24 cellular contexts compared by ENCODE assay signal in the genomic region with DNA sequence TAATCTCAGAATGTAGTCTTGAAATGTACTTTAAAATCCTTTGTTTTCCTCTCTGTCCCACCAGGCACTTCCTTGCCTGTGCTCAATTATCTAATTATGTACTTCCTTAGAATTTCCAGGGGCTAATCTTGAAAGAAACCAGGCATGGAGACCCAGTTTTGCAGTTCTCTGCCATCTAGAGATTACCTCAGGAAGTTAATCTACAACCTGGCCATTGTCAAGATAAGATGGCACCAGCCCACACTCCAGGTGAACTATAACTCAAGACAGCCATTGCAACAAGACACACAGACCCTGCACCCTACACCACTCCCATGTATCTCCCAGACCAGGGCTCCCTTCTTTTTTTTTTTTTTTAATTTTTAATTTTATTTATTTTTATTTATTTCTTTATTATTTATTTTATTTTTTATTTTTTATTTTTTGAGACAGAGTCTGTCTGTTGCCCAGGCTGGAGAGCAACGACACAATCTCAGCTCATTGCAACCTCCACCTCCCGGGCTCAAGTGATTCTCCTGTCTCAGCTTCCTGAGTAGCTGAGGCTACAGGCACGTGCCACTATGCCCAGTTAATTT.
DNase-seq lines count a peak whose midpoint lies in the region; ATAC-seq and TF ChIP-seq lines count a peak whose summit lies in the region.
"Had no signal": no experiment of that assay in that cellular context is flagged by ENCODE, and none has a peak within 500 bp of the region (broad histone marks: within the 10 kb centered on the region; RNA-seq: fewer than 3 reads in every experiment).

No MANE protein-coding gene starts in this region.

- H3K27me3 ChIP-seq in cardiac muscle cell (no peaks in the 10 kb centered on the region), left ventricle myocardium inferior (ENCODE audit: low read depth) (no peaks in the 10 kb centered on the region), mesendoderm (ENCODE audit: insufficient read depth, low read length, poor library complexity) (no peaks in the 10 kb centered on the region)
- H3K27me3 ChIP-seq: MG63, SJSA1 had no signal

- H3K23ac ChIP-seq in mesendoderm (ENCODE audit: low read length), result no peak overlapping the region

- peaks cover 3% of the 10 kb centered on the region; the same call in 1 of the 2 replicates for H3K27me3 Mint-ChIP-seq in WTC11 (ENCODE audit: low read depth)
- H3K27me3 Mint-ChIP-seq in T-cell, result no peaks in the 10 kb centered on the region
- H3K27me3 Mint-ChIP-seq: B cell had no signal

- H3K9me3 Mint-ChIP-seq in WTC11 (peaks cover 25% of the 10 kb centered on the region), T-cell (peaks cover 1 to 18% (median 8%) of the 10 kb centered on the region in 3 donors)

- no peak overlapping the region for H3K4ac ChIP-seq in mesendoderm (ENCODE audit: low read depth, low read length)

- CTCF ChIA-PET in WTC11 (lab: Charles Lee), result interaction anchor here (0.6 kb wide), 1 partner anchor 290 kb away, joined by 4 read pairs; no protein-coding TSS in a partner anchor
- CTCF ChIA-PET in T-cell (lab: Charles Lee), result no interaction called here

- no peaks in the 10 kb centered on the region for H3K9me3 ChIP-seq in cardiac muscle cell (ENCODE audit: low read depth)
- H3K9me3 ChIP-seq in left ventricle myocardium inferior (replicated peaks), result peaks cover 27% of the 10 kb centered on the region
- H3K9me3 ChIP-seq: MG63, SJSA1 had no signal

- no peak overlapping the region for H3K4me3 Mint-ChIP-seq in WTC11
- no peak overlapping the region for H3K4me3 Mint-ChIP-seq in T-cell
- H3K4me3 Mint-ChIP-seq: B cell; CD14-positive monocyte; CD8-positive, alpha-beta memory T cell had no signal

- H3K56ac ChIP-seq in mesendoderm (ENCODE audit: low read length), result peak overlapping the region; percentile 17

- peaks cover 11% of the 10 kb centered on the region for H3K4me1 ChIP-seq in cardiac muscle cell (ENCODE audit: low read depth)
- H3K4me1 ChIP-seq in left ventricle myocardium inferior, result no peaks in the 10 kb centered on the region
- H3K4me1 ChIP-seq in mesendoderm (ENCODE audit: control insufficient read depth, low read depth, low read length), result no peaks in the 10 kb centered on the region
- H3K4me1 ChIP-seq: SJSA1 had no signal

- H3K4me3 ChIP-seq in cardiac muscle cell, result no peak overlapping the region
- no peak overlapping the region for H3K4me3 ChIP-seq in left ventricle myocardium inferior
- no peak overlapping the region for H3K4me3 ChIP-seq in mesendoderm (ENCODE audit: low read length)
- H3K4me3 ChIP-seq: MG63, PC-9, SJSA1 had no signal

- no peak overlapping the region for H2AK5ac ChIP-seq in mesendoderm (ENCODE audit: low read length)

- in situ Hi-C loops in G401 (cut with HindIII; ENCODE audit: low sequenced_read_pairs), result no loop called here

- H4K8ac ChIP-seq in mesendoderm (ENCODE audit: low read depth, low read length), result no peak overlapping the region

- ATAC-seq in WTC11, result no peak
- ATAC-seq in T-cell (replicated peaks in 1 of 4), result no peak

- H2BK5ac ChIP-seq in mesendoderm (ENCODE audit: low read length), result no peak overlapping the region

- H2BK15ac ChIP-seq in mesendoderm (replicated peaks; ENCODE audit: low read depth), result peak overlapping the region; percentile 85

- H3K18ac ChIP-seq in mesendoderm (ENCODE audit: low read length), result peak overlapping the region; percentile 60

- H3K79me2 ChIP-seq in mesendoderm (ENCODE audit: control insufficient read depth, insufficient read depth, low read length), result no peaks in the 10 kb centered on the region

- H3K36me3 ChIP-seq in cardiac muscle cell (no peaks in the 10 kb centered on the region), left ventricle myocardium inferior (no peaks in the 10 kb centered on the region), mesendoderm (ENCODE audit: control insufficient read depth, insufficient read depth, low read length) (no peaks in the 10 kb centered on the region)
- H3K36me3 ChIP-seq: MG63, SJSA1 had no signal

- POLR2A ChIA-PET in WTC11 (lab: Charles Lee) (no interaction called here), T-cell (lab: Charles Lee) (no interaction called here)

- H3K4me2 ChIP-seq in mesendoderm (ENCODE audit: low read length), result no peak overlapping the region
- H3K4me2 ChIP-seq: PC-9 had no signal

- H3K27ac ChIP-seq in cardiac muscle cell (peak overlapping the region; percentile 79), left ventricle myocardium inferior (replicated peaks) (no peak overlapping the region), mesendoderm (ENCODE audit: low read depth, low read length) (no peak overlapping the region)
- H3K27ac ChIP-seq: 22Rv1, PC-9, SJSA1 had no signal

- H3K27ac Mint-ChIP-seq in WTC11 (no peak overlapping the region), T-cell (no peak overlapping the region)
- H3K27ac Mint-ChIP-seq: B cell; CD14-positive monocyte; CD8-positive, alpha-beta memory T cell had no signal

- no peak overlapping the region for H3K9ac ChIP-seq in mesendoderm (ENCODE audit: low read length)

- no peaks in the 10 kb centered on the region for H3K79me1 ChIP-seq in mesendoderm (ENCODE audit: low read length)

- DNase-seq in cardiac muscle cell (ENCODE audit: low read depth in 1 of 2, low spot score in 1 of 2) (peak in 1 of 2 donors; percentile 32), left ventricle myocardium inferior (no peak), WTC11 (ENCODE audit: low spot score) (no peak), mesendoderm (peak; percentile 84), T-cell (no peak), G401 (ENCODE audit: low spot score) (no peak), NCI-H1436 (lab: John Stamatoyannopoulos, UW) (no peak)
- DNase-seq: CD8-positive, alpha-beta memory T cell; DMS 273 treated with DMSO at 0.1 percent for 48 hours; DMS79 treated with DMSO at 0.1 percent for 48 hours; H7; KG1; MG63; NCI-H1694 treated with DMSO at 0.1 percent for 48 hours; NCI-H2081; NCI-H2227 treated with DMSO at 0.1 percent for 48 hours; NCI-H526 treated with DMSO at 0.1 percent for 48 hours; PC-9; Right ventricle myocardium superior; RPMI8226 had no signal

- 0 out of 2 replicates have a peak, but pooled peaks cover 2% of the 10 kb centered on the region for H3K4me1 Mint-ChIP-seq in WTC11
- no peaks in the 10 kb centered on the region for H3K4me1 Mint-ChIP-seq in T-cell
- H3K4me1 Mint-ChIP-seq: B cell; CD14-positive monocyte; CD8-positive, alpha-beta memory T cell had no signal

- TF ChIP-seq CTCF in cardiac muscle cell (IDR thresholded peaks at IDR 0.05; ENCODE audit: low read depth, low read length), result no peak
- no peak for TF ChIP-seq CTCF in left ventricle myocardium inferior (IDR thresholded peaks at IDR 0.05; ENCODE audit: borderline replicate concordance)
- no peak for TF ChIP-seq CTCF in WTC11 (IDR thresholded peaks at IDR 0.05)

- peak overlapping the region; percentile 73 for H2BK120ac ChIP-seq in mesendoderm (ENCODE audit: low read depth, low read length)

- no CpG with 5 or more reads among the region's 3 CpGs for WGBS in mesendoderm (ENCODE audit: extremely low coverage, insufficient coverage, low lambda C conversion rate)

- no peak overlapping the region for H4K5ac ChIP-seq in mesendoderm (ENCODE audit: low read length)

- H3K36me3 Mint-ChIP-seq in WTC11, result peaks cover 33% of the 10 kb centered on the region
- no peaks in the 10 kb centered on the region for H3K36me3 Mint-ChIP-seq in T-cell
- H3K36me3 Mint-ChIP-seq: CD14-positive monocyte had no signal

- intact Hi-C loops in left ventricle myocardium inferior (cut with micrococcal nuclease), result no loop called here

TF ChIP-seq in WTC11, 78 proteins besides CTCF, POLR2A, EP300 and RAD21 (continues in another document):
- TF ChIP-seq, protein P1, sequence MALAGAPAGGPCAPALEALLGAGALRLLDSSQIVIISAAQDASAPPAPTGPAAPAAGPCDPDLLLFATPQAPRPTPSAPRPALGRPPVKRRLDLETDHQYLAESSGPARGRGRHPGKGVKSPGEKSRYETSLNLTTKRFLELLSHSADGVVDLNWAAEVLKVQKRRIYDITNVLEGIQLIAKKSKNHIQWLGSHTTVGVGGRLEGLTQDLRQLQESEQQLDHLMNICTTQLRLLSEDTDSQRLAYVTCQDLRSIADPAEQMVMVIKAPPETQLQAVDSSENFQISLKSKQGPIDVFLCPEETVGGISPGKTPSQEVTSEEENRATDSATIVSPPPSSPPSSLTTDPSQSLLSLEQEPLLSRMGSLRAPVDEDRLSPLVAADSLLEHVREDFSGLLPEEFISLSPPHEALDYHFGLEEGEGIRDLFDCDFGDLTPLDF (CRISPR knock-in tag; IDR thresholded peaks at IDR 0.05), result no peak
- TF ChIP-seq NFATC4 (CRISPR knock-in tag; IDR thresholded peaks at IDR 0.05) (no peak), HMGA2 (CRISPR knock-in tag; IDR thresholded peaks at IDR 0.05) (peak; percentile 96)
- TF ChIP-seq, protein P2, sequence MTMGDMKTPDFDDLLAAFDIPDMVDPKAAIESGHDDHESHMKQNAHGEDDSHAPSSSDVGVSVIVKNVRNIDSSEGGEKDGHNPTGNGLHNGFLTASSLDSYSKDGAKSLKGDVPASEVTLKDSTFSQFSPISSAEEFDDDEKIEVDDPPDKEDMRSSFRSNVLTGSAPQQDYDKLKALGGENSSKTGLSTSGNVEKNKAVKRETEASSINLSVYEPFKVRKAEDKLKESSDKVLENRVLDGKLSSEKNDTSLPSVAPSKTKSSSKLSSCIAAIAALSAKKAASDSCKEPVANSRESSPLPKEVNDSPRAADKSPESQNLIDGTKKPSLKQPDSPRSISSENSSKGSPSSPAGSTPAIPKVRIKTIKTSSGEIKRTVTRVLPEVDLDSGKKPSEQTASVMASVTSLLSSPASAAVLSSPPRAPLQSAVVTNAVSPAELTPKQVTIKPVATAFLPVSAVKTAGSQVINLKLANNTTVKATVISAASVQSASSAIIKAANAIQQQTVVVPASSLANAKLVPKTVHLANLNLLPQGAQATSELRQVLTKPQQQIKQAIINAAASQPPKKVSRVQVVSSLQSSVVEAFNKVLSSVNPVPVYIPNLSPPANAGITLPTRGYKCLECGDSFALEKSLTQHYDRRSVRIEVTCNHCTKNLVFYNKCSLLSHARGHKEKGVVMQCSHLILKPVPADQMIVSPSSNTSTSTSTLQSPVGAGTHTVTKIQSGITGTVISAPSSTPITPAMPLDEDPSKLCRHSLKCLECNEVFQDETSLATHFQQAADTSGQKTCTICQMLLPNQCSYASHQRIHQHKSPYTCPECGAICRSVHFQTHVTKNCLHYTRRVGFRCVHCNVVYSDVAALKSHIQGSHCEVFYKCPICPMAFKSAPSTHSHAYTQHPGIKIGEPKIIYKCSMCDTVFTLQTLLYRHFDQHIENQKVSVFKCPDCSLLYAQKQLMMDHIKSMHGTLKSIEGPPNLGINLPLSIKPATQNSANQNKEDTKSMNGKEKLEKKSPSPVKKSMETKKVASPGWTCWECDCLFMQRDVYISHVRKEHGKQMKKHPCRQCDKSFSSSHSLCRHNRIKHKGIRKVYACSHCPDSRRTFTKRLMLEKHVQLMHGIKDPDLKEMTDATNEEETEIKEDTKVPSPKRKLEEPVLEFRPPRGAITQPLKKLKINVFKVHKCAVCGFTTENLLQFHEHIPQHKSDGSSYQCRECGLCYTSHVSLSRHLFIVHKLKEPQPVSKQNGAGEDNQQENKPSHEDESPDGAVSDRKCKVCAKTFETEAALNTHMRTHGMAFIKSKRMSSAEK (CRISPR knock-in tag; IDR thresholded peaks at IDR 0.05; ENCODE audit: borderline replicate concordance), result no peak
